In genomic region chr17:18855831-18856624, GRCh38 we compare ENCODE assay signal across 8 cellular contexts. TPM values are rescaled to one million over a fixed set of nuclear protein-coding genes. Genes with fewer than 3 reads are reported as not detected.
A peak's percentile ranks its signal among the peaks of the same experiment; 100 is the strongest.
DNase-seq lines count a peak whose midpoint lies in the region; ATAC-seq and TF ChIP-seq lines count a peak whose summit lies in the region.

No MANE protein-coding gene starts in this region.

- H3K27me3 Mint-ChIP-seq in GM23338 (ENCODE audit: insufficient read depth, low read depth, poor library complexity) (peaks cover 5% of the 10 kb centered on the region), naive B cell (no peaks in the 10 kb centered on the region)

- H3K9ac ChIP-seq in fibroblast of lung (ENCODE audit: insufficient read depth, low read length) = peak overlapping the region; percentile 55

- 0 out of 2 replicates have a peak overlapping the region, but pooled peaks have one; percentile 1 for H2AFZ ChIP-seq in GM23338
- peak overlapping the region; percentile 95 for H2AFZ ChIP-seq in fibroblast of lung (ENCODE audit: low read length)

- peak overlapping the region; percentile 33 for H3K27ac Mint-ChIP-seq in GM23338
- H3K27ac Mint-ChIP-seq in naive B cell = peak overlapping the region; percentile 81 to 95 (median 92)
- peak overlapping the region; percentile 58 for H3K27ac Mint-ChIP-seq in stimulated activated effector memory CD8-positive, alpha-beta T cell treated with anti-CD3 and anti-CD28 coated beads, Interleukin-12 subunit alpha, Interleukin-12 subunit beta, amount 100 ng/mL, for 72 hours

- H3K9me2 ChIP-seq in GM23338 (ENCODE audit: insufficient read depth) = no peaks in the 10 kb centered on the region

- no peak overlapping the region for H3K27ac ChIP-seq in GM23338 (ENCODE audit: low read depth)
- H3K27ac ChIP-seq in fibroblast of lung (ENCODE audit: insufficient read depth, low read length) = peak overlapping the region; percentile 2

- H3K4me1 Mint-ChIP-seq in GM23338 (peaks cover 12% of the 10 kb centered on the region), naive B cell (peaks cover 36 to 56% (median 40%) of the 10 kb centered on the region in 3 donors)
- H3K4me1 Mint-ChIP-seq in stimulated activated effector memory CD8-positive, alpha-beta T cell treated with anti-CD3 and anti-CD28 coated beads, Interleukin-12 subunit alpha, Interleukin-12 subunit beta, amount 100 ng/mL, for 72 hours = peaks cover 44% of the 10 kb centered on the region

- no peaks in the 10 kb centered on the region for H3K9me3 Mint-ChIP-seq in GM23338
- no peaks in the 10 kb centered on the region for H3K9me3 Mint-ChIP-seq in naive B cell
- no peaks in the 10 kb centered on the region for H3K9me3 Mint-ChIP-seq in stimulated activated effector memory CD8-positive, alpha-beta T cell treated with anti-CD3 and anti-CD28 coated beads, Interleukin-12 subunit alpha, Interleukin-12 subunit beta, amount 100 ng/mL, for 72 hours

- H3F3A ChIP-seq in GM23338 (replicated peaks; ENCODE audit: low read depth) = no peaks in the 10 kb centered on the region

- peak; percentile 96 for DNase-seq in Daoy (ENCODE audit: low read depth)
- peak; percentile 98 for DNase-seq in GM23338 (ENCODE audit: low spot score)
- peak; percentile 84 for DNase-seq in Kasumi-1 (lab: John Stamatoyannopoulos, UW)
- peak; percentile 96 for DNase-seq in RKO (ENCODE audit: low spot score)
- DNase-seq in activated T-helper 1 cell treated with anti-CD3 and anti-CD28 coated beads, Interleukin-2, amount 50 U/mL, for 16 hours (ENCODE audit: low read depth in 1 of 2, low spot score in 1 of 2) = peak; percentile 67 to 79
- peak; percentile 93 to 96 for DNase-seq in fibroblast of lung (ENCODE audit: low read depth in 2 of 2)
- DNase-seq in naive B cell = peak; percentile 87
- peak; percentile 68 to 89 for DNase-seq in stimulated activated effector memory CD8-positive, alpha-beta T cell treated with anti-CD3 and anti-CD28 coated beads, Interleukin-12 subunit alpha, Interleukin-12 subunit beta, amount 100 ng/mL, for 72 hours (ENCODE audit: low spot score in 2 of 2)

- no peaks in the 10 kb centered on the region for H3K27me3 ChIP-seq in GM23338 (ENCODE audit: insufficient read depth)
- no peaks in the 10 kb centered on the region for H3K27me3 ChIP-seq in fibroblast of lung (ENCODE audit: control insufficient read depth, insufficient read depth, low read length)

- H3K4me3 Mint-ChIP-seq in GM23338 = peak overlapping the region; percentile 91
- peak overlapping the region; percentile 82 to 99 (median 96) for H3K4me3 Mint-ChIP-seq in naive B cell
- H3K4me3 Mint-ChIP-seq in stimulated activated effector memory CD8-positive, alpha-beta T cell treated with anti-CD3 and anti-CD28 coated beads, Interleukin-12 subunit alpha, Interleukin-12 subunit beta, amount 100 ng/mL, for 72 hours = peak overlapping the region; percentile 84

- H3K36me3 ChIP-seq in GM23338 (ENCODE audit: insufficient read depth) (no peaks in the 10 kb centered on the region), fibroblast of lung (ENCODE audit: control insufficient read depth, insufficient read depth, low read length) (no peaks in the 10 kb centered on the region)

- H3K4me2 ChIP-seq in GM23338 (peak overlapping the region; percentile 82), fibroblast of lung (ENCODE audit: extremely low read depth, insufficient read depth, low read length) (peak overlapping the region; percentile 90)

- peak overlapping the region; percentile 54 for H3K4me3 ChIP-seq in GM23338
- H3K4me3 ChIP-seq in fibroblast of lung (replicated peaks in 1 of 4; ENCODE audit: control extremely low read depth in 1 of 4, insufficient read depth in 1 of 4, low read depth in 3 of 4, low read length in 4 of 4) = peak overlapping the region; percentile 42 to 100 (median 72)

- TF ChIP-seq CTCF in GM23338 (conservative IDR thresholded peaks at IDR 0.05; ENCODE audit: low read depth in 2 of 2) (no peak), fibroblast of lung (conservative IDR thresholded peaks at IDR 0.05 in 1 of 2, IDR thresholded peaks at IDR 0.05 in 1 of 2; ENCODE audit: low read depth in 1 of 2, low read length in 2 of 2) (no peak)

- H3K9me3 ChIP-seq in fibroblast of lung (ENCODE audit: control insufficient read depth, insufficient read depth, low read depth, low read length) = no peaks in the 10 kb centered on the region

- peaks cover 10% of the 10 kb centered on the region for H3K4me1 ChIP-seq in GM23338 (ENCODE audit: insufficient read depth)
- peaks cover 2% of the 10 kb centered on the region for H3K4me1 ChIP-seq in fibroblast of lung (ENCODE audit: control insufficient read depth, extremely low read depth, insufficient read depth, low read length)

- 0 out of 2 replicates have a peak, but pooled peaks cover 8% of the 10 kb centered on the region for H4K20me1 ChIP-seq in GM23338 (replicated peaks; ENCODE audit: insufficient read depth)
- H4K20me1 ChIP-seq in fibroblast of lung (ENCODE audit: control insufficient read depth, extremely low read depth, insufficient read depth, low read length) = no peaks in the 10 kb centered on the region

- H3K36me3 Mint-ChIP-seq in GM23338 (ENCODE audit: low read depth) = no peaks in the 10 kb centered on the region
- no peaks in the 10 kb centered on the region for H3K36me3 Mint-ChIP-seq in naive B cell
- H3K36me3 Mint-ChIP-seq in stimulated activated effector memory CD8-positive, alpha-beta T cell treated with anti-CD3 and anti-CD28 coated beads, Interleukin-12 subunit alpha, Interleukin-12 subunit beta, amount 100 ng/mL, for 72 hours = peaks cover 27% of the 10 kb centered on the region

- ATAC-seq in GM23338 (peak; percentile 92), naive B cell (ENCODE audit: low read depth in 2 of 2) (peak; percentile 85 to 87)
- peak; percentile 86 for ATAC-seq in stimulated activated effector memory CD8-positive, alpha-beta T cell treated with anti-CD3 and anti-CD28 coated beads, Interleukin-12 subunit alpha, Interleukin-12 subunit beta, amount 100 ng/mL, for 72 hours

- H3K79me2 ChIP-seq in GM23338 (replicated peaks; ENCODE audit: insufficient read depth) = peaks cover 38% of the 10 kb centered on the region
- peaks cover 3% of the 10 kb centered on the region for H3K79me2 ChIP-seq in fibroblast of lung (ENCODE audit: control insufficient read depth, insufficient read depth, low read length)

TF ChIP-seq in GM23338, 12 proteins besides CTCF, POLR2A, EP300 and RAD21 (continues in another document):
- no peak for TF ChIP-seq STAT1 (IDR thresholded peaks at IDR 0.05; ENCODE audit: unreplicated experiment)
- TF ChIP-seq CREB1 (CRISPR knock-in tag; IDR thresholded peaks at IDR 0.05; ENCODE audit: low read depth) = peak; percentile 91

RNA-seq across cellular contexts. Expression of gene PRPSAP2, which starts 1.9 kb away (rescaled TPM):
- 63.8 and 72.5 TPM in 2 replicates for total RNA-seq in Daoy (2014; rRNA removed; shearing (Covaris generic))
- 54.4 and 55.4 TPM in 2 replicates for total RNA-seq in GM23338 (2014; rRNA removed; shearing (Covaris generic))
- polyA plus RNA-seq in GM23338 (2016; fragmentation: Nextera tagmentation; extraction: Ambion mirVana) = 32.3 and 34.6 TPM in 2 replicates
- total RNA-seq in fibroblast of lung = 37.8 and 47.4 TPM in 2 replicates
- polyA plus RNA-seq in fibroblast of lung = 23.1 and 24.0 TPM in 2 replicates
- polyA plus RNA-seq in fibroblast of lung (2012) = 16.7 and 19.8 TPM in 2 replicates
- 6.0 and 10.2 TPM in 2 replicates for polyA minus RNA-seq in fibroblast of lung (ENCODE audit: low replicate concordance)
- polyA plus RNA-seq in naive B cell (ENCODE audit: low read depth in 6 of 6) = 10 to 100 TPM; 40.1 to 53.3 (median 46.1) TPM

Comparison
In these comparisons a context has a peak if more than half of its experiments do, and no peak if none do; other contexts are left out.
1. H3K27ac Mint-ChIP-seq: peak in every context shown above with its lines; median percentile 92 in naive B cell; 58 in stimulated activated effector memory CD8-positive, alpha-beta T cell treated with anti-CD3 and anti-CD28 coated beads, Interleukin-12 subunit alpha, Interleukin-12 subunit beta, amount 100 ng/mL, for 72 hours; 33 in GM23338.